ENCODE assay signal across 21 cellular contexts in genomic region chr10:125003901-125004467, GRCh38.
DNase-seq lines count a peak whose midpoint lies in the region; ATAC-seq, FAIRE-seq and TF ChIP-seq lines count a peak whose summit lies in the region.
"Had no signal": no experiment of that assay in that cellular context is flagged by ENCODE, and none has a peak within 500 bp of the region (broad histone marks: within the 10 kb centered on the region; RNA-seq: fewer than 3 reads in every experiment).

No MANE protein-coding gene starts in this region.

- peak overlapping the region; percentile 80 for H3K27ac ChIP-seq in RWPE1
- H3K27ac ChIP-seq in left lung: no peak overlapping the region
- no peak overlapping the region for H3K27ac ChIP-seq in spleen
- H3K27ac ChIP-seq: A549, colonic mucosa, Peyer's patch had no signal

- ATAC-seq in left lung (no peak), HG03469 (IDR thresholded peaks at IDR 0.05; ENCODE audit: unreplicated experiment) (no peak)

- H3K9me3 ChIP-seq in left lung (no peaks in the 10 kb centered on the region), spleen (no peaks in the 10 kb centered on the region)
- H3K9me3 ChIP-seq: A549; BLaER1 treated with 17β-estradiol and CSF1 and Interleukin-3, amounts not matched to agents 10 nM and 100 nM; colonic mucosa; MG63; Peyer's patch had no signal

- CTCF ChIA-PET in RWPE1 (lab: Yijun Ruan, JAX): no interaction called here

- H3K36me3 ChIP-seq in left lung: peaks cover 0 to 78% of the 10 kb centered on the region in 2 donors
- peaks cover 0 to 76% (median 15%) of the 10 kb centered on the region in 6 donors for H3K36me3 ChIP-seq in spleen

- POLR2A ChIA-PET in RWPE1 (lab: Yijun Ruan, JAX; ENCODE audit: low non-redundant PET): no interaction called here

- peaks cover 27 to 28% of the 10 kb centered on the region in 2 donors for H3K4me1 ChIP-seq in left lung
- H3K4me1 ChIP-seq in spleen: peaks cover 5 to 86% (median 42%) of the 10 kb centered on the region in 6 donors
- H3K4me1 ChIP-seq: A549, colonic mucosa had no signal

- H3K4me3 ChIP-seq in left lung (no peak overlapping the region), spleen (no peak overlapping the region)
- H3K4me3 ChIP-seq: A549; BLaER1 treated with 17β-estradiol and CSF1 and Interleukin-3, amounts not matched to agents 10 nM and 100 nM; colonic mucosa; MG63; Peyer's patch had no signal

- intact Hi-C loops in left lung (cut with DNase I) (no loop called here), spleen (cut with DNase I; ENCODE audit: low total_unique reads) (no loop called here)

- TF ChIP-seq CTCF in RWPE1 (conservative IDR thresholded peaks at IDR 0.05; ENCODE audit: low read depth) (no peak), left lung (IDR thresholded peaks at IDR 0.05) (no peak), spleen (IDR thresholded peaks at IDR 0.05 in 8 of 11, conservative IDR thresholded peaks at IDR 0.05 in 3 of 11) (no peak)

- TF ChIP-seq POLR2A in spleen (IDR thresholded peaks at IDR 0.05): no peak

- WGBS in spleen, 5 donors: 85 to 96% (median 89%) methylated on average over 9 to 14 of the region's 14 CpGs

- H3K27me3 ChIP-seq in left lung: no peaks in the 10 kb centered on the region
- H3K27me3 ChIP-seq in spleen (replicated peaks in 1 of 7): no peaks in the 10 kb centered on the region
- H3K27me3 ChIP-seq: BLaER1 treated with 17β-estradiol and CSF1 and Interleukin-3, amounts not matched to agents 10 nM and 100 nM; colonic mucosa; MG63; Peyer's patch had no signal

- no peak for FAIRE-seq in RCC 7860 (lab: Jason Lieb, UNC)
- FAIRE-seq: A549, endometrium, G401.6, GM19239 had no signal

- peak; percentile 55 for DNase-seq in activated effector memory CD4-positive, alpha-beta T cell treated with anti-CD3 and anti-CD28 coated beads, Interleukin-2, amount 50 U/mL, for 16 hours
- no peak for DNase-seq in activated effector memory CD4-positive, alpha-beta T cell treated with Interleukin-2 at 50 U/mL for 16 hours
- DNase-seq in RWPE1 (ENCODE audit: low spot score) (no peak), left lung (peak; percentile 27 to 59), spleen (peak; percentile 49), RCC 7860 (ENCODE audit: low spot score) (no peak), NCI-H1092 treated with DMSO at 0.1 percent for 48 hours (lab: John Stamatoyannopoulos, UW) (no peak)
- DNase-seq: activated CD4-positive, alpha-beta T cell treated with anti-CD3 and anti-CD28 coated beads for 48 hours; activated naive CD4-positive, alpha-beta T cell treated with anti-CD3 and anti-CD28 coated beads for 36 hours; colonic mucosa; MG63; NCI-H1694 treated with DMSO at 0.1 percent for 48 hours; occipital lobe; stimulated activated CD4-positive, alpha-beta T cell treated with anti-CD3 and anti-CD28 coated beads, Interleukin-2, amount 100 ng/mL, for 48 hours had no signal

Comparison
In these comparisons a context has a peak if more than half of its experiments do, and no peak if none do; other contexts are left out.
1. DNase-seq: peak in activated effector memory CD4-positive, alpha-beta T cell treated with anti-CD3 and anti-CD28 coated beads, Interleukin-2, amount 50 U/mL, for 16 hours (single experiment), left lung (2 of 2) and spleen (single experiment); none in activated effector memory CD4-positive, alpha-beta T cell treated with Interleukin-2 at 50 U/mL for 16 hours (single experiment), RWPE1 (single experiment), RCC 7860 (single experiment) and NCI-H1092 treated with DMSO at 0.1 percent for 48 hours (single experiment).